1 cellular context compared by ENCODE assay signal in the genomic region with DNA sequence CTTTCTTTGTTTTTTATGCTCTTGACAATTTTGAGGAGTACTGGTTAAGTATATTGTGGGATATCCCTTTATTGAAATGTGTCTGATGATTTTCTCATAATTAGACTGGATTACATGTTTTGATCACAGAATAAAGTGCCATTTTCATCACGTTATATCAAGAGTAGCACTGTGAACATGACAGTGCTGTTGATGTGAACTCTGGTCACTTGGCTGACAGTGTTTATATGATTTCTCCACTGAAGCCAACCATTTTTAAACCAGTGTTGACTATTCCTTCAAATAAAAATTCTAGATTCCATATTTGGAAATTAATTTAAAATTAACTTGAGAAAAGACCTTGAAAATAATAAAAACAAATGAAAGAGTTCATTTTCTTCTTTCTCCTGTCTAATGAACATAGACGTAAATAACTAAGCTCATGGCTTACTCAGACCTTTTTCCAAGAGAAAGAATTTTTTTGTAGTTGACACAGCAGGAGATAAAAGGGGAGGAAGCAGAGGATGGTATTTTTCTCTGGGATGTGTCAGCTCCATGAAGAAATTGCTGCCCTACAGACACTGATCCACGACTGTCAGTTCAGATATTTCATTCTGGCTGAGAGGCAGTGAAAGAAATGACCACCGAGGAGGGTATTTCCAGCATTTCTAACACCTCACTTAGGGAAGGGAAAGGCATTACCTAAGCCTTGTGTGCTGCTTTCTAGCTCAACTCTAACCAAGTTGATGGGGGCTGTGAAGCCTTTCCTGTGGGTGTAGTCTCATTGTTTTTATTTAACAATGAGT.
TF ChIP-seq lines count a peak whose summit lies in the region.

No MANE protein-coding gene starts in this region.

TF ChIP-seq in HepG2, 621 proteins besides CTCF, POLR2A, EP300 and RAD21 (continued from another document):
- TF ChIP-seq HES4 (CRISPR knock-in tag; IDR thresholded peaks at IDR 0.05; ENCODE audit: borderline replicate concordance) (no peak), ZBTB39 (CRISPR knock-in tag; IDR thresholded peaks at IDR 0.05) (no peak), SOX13 (IDR thresholded peaks at IDR 0.05) (no peak), SOX13 (CRISPR knock-in tag; conservative IDR thresholded peaks at IDR 0.05 in 1 of 2, IDR thresholded peaks at IDR 0.05 in 1 of 2) (no peak), ZNF775 (CRISPR knock-in tag; IDR thresholded peaks at IDR 0.05; ENCODE audit: borderline replicate concordance) (no peak)
